In the genomic region with DNA sequence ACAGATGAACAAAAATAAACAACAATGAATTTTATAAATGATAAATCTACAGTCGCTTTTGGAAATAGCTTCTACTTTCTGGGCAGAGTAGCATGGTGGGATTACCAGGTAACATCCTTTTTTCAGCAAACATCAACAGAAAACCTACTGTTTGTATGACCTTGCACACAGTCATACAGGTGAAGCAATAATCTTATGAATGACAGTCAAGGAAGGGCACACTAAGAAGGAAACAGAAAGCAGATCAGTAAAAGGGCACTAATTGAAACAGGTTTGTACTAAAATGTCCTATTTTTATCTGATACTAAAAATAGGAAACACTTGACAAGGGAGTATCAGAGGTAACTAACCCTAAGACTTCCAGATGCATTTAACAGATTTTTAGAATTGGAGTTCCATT, we compare ENCODE assay signal across 1 cellular context.
TF ChIP-seq lines count a peak whose summit lies in the region.

No MANE protein-coding gene starts in this region.

TF ChIP-seq in GM23338, 12 proteins besides CTCF, POLR2A, EP300 and RAD21 (continued from another document):
- TF ChIP-seq, protein P1, sequence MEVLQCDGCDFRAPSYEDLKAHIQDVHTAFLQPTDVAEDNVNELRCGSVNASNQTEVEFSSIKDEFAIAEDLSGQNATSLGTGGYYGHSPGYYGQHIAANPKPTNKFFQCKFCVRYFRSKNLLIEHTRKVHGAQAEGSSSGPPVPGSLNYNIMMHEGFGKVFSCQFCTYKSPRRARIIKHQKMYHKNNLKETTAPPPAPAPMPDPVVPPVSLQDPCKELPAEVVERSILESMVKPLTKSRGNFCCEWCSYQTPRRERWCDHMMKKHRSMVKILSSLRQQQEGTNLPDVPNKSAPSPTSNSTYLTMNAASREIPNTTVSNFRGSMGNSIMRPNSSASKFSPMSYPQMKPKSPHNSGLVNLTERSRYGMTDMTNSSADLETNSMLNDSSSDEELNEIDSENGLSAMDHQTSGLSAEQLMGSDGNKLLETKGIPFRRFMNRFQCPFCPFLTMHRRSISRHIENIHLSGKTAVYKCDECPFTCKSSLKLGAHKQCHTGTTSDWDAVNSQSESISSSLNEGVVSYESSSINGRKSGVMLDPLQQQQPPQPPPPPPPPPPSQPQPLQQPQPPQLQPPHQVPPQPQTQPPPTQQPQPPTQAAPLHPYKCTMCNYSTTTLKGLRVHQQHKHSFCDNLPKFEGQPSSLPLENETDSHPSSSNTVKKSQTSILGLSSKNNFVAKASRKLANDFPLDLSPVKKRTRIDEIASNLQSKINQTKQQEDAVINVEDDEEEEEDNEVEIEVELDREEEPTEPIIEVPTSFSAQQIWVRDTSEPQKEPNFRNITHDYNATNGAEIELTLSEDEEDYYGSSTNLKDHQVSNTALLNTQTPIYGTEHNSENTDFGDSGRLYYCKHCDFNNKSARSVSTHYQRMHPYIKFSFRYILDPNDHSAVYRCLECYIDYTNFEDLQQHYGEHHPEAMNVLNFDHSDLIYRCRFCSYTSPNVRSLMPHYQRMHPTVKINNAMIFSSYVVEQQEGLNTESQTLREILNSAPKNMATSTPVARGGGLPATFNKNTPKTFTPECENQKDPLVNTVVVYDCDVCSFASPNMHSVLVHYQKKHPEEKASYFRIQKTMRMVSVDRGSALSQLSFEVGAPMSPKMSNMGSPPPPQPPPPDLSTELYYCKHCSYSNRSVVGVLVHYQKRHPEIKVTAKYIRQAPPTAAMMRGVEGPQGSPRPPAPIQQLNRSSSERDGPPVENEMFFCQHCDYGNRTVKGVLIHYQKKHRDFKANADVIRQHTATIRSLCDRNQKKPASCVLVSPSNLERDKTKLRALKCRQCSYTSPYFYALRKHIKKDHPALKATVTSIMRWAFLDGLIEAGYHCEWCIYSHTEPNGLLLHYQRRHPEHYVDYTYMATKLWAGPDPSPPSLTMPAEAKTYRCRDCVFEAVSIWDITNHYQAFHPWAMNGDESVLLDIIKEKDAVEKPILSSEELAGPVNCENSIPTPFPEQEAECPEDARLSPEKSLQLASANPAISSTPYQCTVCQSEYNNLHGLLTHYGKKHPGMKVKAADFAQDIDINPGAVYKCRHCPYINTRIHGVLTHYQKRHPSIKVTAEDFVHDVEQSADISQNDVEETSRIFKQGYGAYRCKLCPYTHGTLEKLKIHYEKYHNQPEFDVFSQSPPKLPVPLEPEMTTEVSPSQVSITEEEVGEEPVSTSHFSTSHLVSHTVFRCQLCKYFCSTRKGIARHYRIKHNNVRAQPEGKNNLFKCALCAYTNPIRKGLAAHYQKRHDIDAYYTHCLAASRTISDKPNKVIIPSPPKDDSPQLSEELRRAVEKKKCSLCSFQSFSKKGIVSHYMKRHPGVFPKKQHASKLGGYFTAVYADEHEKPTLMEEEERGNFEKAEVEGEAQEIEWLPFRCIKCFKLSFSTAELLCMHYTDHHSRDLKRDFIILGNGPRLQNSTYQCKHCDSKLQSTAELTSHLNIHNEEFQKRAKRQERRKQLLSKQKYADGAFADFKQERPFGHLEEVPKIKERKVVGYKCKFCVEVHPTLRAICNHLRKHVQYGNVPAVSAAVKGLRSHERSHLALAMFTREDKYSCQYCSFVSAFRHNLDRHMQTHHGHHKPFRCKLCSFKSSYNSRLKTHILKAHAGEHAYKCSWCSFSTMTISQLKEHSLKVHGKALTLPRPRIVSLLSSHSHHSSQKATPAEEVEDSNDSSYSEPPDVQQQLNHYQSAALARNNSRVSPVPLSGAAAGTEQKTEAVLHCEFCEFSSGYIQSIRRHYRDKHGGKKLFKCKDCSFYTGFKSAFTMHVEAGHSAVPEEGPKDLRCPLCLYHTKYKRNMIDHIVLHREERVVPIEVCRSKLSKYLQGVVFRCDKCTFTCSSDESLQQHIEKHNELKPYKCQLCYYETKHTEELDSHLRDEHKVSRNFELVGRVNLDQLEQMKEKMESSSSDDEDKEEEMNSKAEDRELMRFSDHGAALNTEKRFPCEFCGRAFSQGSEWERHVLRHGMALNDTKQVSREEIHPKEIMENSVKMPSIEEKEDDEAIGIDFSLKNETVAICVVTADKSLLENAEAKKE (CRISPR knock-in tag; IDR thresholded peaks at IDR 0.05), result no peak
- TF ChIP-seq CREB1 (CRISPR knock-in tag; IDR thresholded peaks at IDR 0.05; ENCODE audit: low read depth) (no peak), STAT1 (IDR thresholded peaks at IDR 0.05; ENCODE audit: unreplicated experiment) (no peak), ZNF114 (CRISPR knock-in tag; IDR thresholded peaks at IDR 0.05) (no peak), NANOG (IDR thresholded peaks at IDR 0.05; ENCODE audit: borderline replicate concordance) (no peak), ZNF331 (CRISPR knock-in tag; IDR thresholded peaks at IDR 0.05; ENCODE audit: low read depth) (no peak)
- TF ChIP-seq, protein P2, sequence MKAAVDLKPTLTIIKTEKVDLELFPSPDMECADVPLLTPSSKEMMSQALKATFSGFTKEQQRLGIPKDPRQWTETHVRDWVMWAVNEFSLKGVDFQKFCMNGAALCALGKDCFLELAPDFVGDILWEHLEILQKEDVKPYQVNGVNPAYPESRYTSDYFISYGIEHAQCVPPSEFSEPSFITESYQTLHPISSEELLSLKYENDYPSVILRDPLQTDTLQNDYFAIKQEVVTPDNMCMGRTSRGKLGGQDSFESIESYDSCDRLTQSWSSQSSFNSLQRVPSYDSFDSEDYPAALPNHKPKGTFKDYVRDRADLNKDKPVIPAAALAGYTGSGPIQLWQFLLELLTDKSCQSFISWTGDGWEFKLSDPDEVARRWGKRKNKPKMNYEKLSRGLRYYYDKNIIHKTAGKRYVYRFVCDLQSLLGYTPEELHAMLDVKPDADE (IDR thresholded peaks at IDR 0.05), result no peak
